26 cellular contexts compared by ENCODE assay signal in the genomic region with DNA sequence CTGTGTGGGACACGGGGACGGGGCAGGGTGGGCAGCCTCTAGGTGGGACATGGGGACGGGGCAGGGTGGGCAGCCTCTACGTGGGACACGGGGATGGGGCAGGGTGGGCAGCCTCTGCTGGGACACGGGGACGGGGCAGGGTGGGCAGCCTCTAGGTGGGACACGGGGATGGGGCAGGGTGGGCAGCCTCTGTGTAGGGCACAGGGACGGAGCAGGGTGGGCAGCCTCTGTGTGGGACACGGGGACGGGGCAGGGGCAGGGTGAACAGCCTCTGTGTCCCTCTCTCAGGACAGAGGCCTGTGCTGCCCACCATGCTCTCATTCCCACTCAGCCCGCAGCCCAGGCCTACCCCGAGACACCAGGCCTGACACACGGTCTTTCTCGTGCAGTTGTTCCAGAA.
"Had no signal": no experiment of that assay in that cellular context is flagged by ENCODE, and none has a peak within 500 bp of the region (broad histone marks: within the 10 kb centered on the region; RNA-seq: fewer than 3 reads in every experiment).

No MANE protein-coding gene starts in this region.

- H3K36me3 ChIP-seq: neural progenitor cell, ovary, vagina had no signal

- H3K4me1 ChIP-seq: neural progenitor cell, parathyroid adenoma, psoas muscle, tibial nerve, vagina had no signal

- H3K27ac ChIP-seq: neural progenitor cell, ovary, parathyroid adenoma, psoas muscle, skin epidermis, suprapubic skin, tibial nerve, upper lobe of left lung, vagina had no signal

- H3K27me3 ChIP-seq: neural progenitor cell, ovary, spleen, suprapubic skin, testis, tibial nerve, upper lobe of left lung, vagina had no signal

- DNase-seq: natural killer cell; occipital lobe; ovary; psoas muscle; spleen; stimulated activated CD4-positive, alpha-beta T cell treated with anti-CD3 and anti-CD28 coated beads, Interleukin-12 subunit alpha, Interleukin-12 subunit beta, amount 100 ng/mL, for 4 hours; stimulated activated CD4-positive, alpha-beta T cell treated with anti-CD3 and anti-CD28 coated beads, Interleukin-1b, Interleukin-23, amount 100 ng/mL, for 48 hours; stimulated activated CD4-positive, alpha-beta T cell treated with anti-CD3 and anti-CD28 coated beads, Interleukin-4, amount 100 ng/mL, for 1 hour; stimulated activated CD4-positive, alpha-beta T cell treated with anti-CD3 and anti-CD28 coated beads, Interleukin-4, amount 100 ng/mL, for 4 hours; stimulated activated CD8-positive, alpha-beta memory T cell treated with anti-CD3 and anti-CD28 coated beads, Interleukin-4, amount 100 ng/mL, for 48 hours; stimulated activated naive CD4-positive, alpha-beta T cell; stimulated activated naive CD8-positive, alpha-beta T cell treated with anti-CD3 and anti-CD28 coated beads, Interleukin-15, amount 100 ng/mL, for 72 hours; stimulated activated naive CD8-positive, alpha-beta T cell treated with anti-CD3 and anti-CD28 coated beads, Interleukin-15, Interleukin-2, amounts not matched to agents 100 U/mL and 50 U/mL, for 24 hours; testis; trophoblast cell; upper lobe of left lung had no signal

- H3K4me3 ChIP-seq: neural progenitor cell, ovary, psoas muscle, skin epidermis, smooth muscle cell, spleen, suprapubic skin, testis, tibial nerve, upper lobe of left lung, vagina had no signal

- ATAC-seq: natural killer cell; psoas muscle; right cardiac atrium; sciatic nerve; stimulated activated memory B cell treated with anti-CD40 and anti-IgM and Interleukin-4, amounts not matched to agents 10 μg/mL and 1 μg/mL and 100 μg/mL, for 72 hours; stimulated activated naive CD8-positive, alpha-beta T cell treated with anti-CD3 and anti-CD28 coated beads, Interleukin-15, amount 100 ng/mL, for 72 hours; stimulated activated naive CD8-positive, alpha-beta T cell treated with anti-CD3 and anti-CD28 coated beads, Interleukin-15, Interleukin-2, amounts not matched to agents 100 U/mL and 50 U/mL, for 24 hours had no signal

- H3K9ac ChIP-seq: neural progenitor cell, parathyroid adenoma had no signal

- H3K9me3 ChIP-seq: ovary, psoas muscle, spleen, suprapubic skin, testis, tibial nerve, upper lobe of left lung, vagina had no signal

- H3K4me2 ChIP-seq: neural progenitor cell, smooth muscle cell had no signal
